1 cellular context compared by ENCODE assay signal in the genomic region with DNA sequence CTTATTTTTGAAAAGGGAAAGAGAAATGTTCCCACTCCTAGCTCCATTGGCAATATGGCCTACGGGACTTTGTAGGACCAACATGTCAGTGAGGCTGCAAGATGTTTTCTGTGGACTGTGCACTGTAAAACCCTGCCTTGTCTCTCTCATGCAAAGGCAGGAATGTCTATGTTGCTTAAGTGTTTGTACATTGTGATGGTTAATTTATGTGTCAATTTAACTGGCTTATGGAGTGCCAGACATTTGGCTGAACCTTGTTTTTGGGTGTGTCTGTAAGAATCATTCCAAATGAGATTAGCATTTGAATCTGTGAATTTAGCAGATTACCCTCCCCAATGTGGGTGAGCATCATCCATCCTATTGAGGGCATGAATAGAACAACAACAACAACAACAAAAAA.
TF ChIP-seq lines count a peak whose summit lies in the region.

No MANE protein-coding gene starts in this region.

TF ChIP-seq in GM23338, 12 proteins besides CTCF, POLR2A, EP300 and RAD21 (continued from another document):
- TF ChIP-seq, protein P1, sequence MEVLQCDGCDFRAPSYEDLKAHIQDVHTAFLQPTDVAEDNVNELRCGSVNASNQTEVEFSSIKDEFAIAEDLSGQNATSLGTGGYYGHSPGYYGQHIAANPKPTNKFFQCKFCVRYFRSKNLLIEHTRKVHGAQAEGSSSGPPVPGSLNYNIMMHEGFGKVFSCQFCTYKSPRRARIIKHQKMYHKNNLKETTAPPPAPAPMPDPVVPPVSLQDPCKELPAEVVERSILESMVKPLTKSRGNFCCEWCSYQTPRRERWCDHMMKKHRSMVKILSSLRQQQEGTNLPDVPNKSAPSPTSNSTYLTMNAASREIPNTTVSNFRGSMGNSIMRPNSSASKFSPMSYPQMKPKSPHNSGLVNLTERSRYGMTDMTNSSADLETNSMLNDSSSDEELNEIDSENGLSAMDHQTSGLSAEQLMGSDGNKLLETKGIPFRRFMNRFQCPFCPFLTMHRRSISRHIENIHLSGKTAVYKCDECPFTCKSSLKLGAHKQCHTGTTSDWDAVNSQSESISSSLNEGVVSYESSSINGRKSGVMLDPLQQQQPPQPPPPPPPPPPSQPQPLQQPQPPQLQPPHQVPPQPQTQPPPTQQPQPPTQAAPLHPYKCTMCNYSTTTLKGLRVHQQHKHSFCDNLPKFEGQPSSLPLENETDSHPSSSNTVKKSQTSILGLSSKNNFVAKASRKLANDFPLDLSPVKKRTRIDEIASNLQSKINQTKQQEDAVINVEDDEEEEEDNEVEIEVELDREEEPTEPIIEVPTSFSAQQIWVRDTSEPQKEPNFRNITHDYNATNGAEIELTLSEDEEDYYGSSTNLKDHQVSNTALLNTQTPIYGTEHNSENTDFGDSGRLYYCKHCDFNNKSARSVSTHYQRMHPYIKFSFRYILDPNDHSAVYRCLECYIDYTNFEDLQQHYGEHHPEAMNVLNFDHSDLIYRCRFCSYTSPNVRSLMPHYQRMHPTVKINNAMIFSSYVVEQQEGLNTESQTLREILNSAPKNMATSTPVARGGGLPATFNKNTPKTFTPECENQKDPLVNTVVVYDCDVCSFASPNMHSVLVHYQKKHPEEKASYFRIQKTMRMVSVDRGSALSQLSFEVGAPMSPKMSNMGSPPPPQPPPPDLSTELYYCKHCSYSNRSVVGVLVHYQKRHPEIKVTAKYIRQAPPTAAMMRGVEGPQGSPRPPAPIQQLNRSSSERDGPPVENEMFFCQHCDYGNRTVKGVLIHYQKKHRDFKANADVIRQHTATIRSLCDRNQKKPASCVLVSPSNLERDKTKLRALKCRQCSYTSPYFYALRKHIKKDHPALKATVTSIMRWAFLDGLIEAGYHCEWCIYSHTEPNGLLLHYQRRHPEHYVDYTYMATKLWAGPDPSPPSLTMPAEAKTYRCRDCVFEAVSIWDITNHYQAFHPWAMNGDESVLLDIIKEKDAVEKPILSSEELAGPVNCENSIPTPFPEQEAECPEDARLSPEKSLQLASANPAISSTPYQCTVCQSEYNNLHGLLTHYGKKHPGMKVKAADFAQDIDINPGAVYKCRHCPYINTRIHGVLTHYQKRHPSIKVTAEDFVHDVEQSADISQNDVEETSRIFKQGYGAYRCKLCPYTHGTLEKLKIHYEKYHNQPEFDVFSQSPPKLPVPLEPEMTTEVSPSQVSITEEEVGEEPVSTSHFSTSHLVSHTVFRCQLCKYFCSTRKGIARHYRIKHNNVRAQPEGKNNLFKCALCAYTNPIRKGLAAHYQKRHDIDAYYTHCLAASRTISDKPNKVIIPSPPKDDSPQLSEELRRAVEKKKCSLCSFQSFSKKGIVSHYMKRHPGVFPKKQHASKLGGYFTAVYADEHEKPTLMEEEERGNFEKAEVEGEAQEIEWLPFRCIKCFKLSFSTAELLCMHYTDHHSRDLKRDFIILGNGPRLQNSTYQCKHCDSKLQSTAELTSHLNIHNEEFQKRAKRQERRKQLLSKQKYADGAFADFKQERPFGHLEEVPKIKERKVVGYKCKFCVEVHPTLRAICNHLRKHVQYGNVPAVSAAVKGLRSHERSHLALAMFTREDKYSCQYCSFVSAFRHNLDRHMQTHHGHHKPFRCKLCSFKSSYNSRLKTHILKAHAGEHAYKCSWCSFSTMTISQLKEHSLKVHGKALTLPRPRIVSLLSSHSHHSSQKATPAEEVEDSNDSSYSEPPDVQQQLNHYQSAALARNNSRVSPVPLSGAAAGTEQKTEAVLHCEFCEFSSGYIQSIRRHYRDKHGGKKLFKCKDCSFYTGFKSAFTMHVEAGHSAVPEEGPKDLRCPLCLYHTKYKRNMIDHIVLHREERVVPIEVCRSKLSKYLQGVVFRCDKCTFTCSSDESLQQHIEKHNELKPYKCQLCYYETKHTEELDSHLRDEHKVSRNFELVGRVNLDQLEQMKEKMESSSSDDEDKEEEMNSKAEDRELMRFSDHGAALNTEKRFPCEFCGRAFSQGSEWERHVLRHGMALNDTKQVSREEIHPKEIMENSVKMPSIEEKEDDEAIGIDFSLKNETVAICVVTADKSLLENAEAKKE (CRISPR knock-in tag; IDR thresholded peaks at IDR 0.05): no peak
- TF ChIP-seq NANOG (IDR thresholded peaks at IDR 0.05; ENCODE audit: borderline replicate concordance) (no peak), EZH2 (IDR thresholded peaks at IDR 0.05; ENCODE audit: low read depth, unreplicated experiment) (no peak), CREB1 (CRISPR knock-in tag; IDR thresholded peaks at IDR 0.05; ENCODE audit: low read depth) (no peak), ZNF114 (CRISPR knock-in tag; IDR thresholded peaks at IDR 0.05) (no peak)
- TF ChIP-seq, protein P2, sequence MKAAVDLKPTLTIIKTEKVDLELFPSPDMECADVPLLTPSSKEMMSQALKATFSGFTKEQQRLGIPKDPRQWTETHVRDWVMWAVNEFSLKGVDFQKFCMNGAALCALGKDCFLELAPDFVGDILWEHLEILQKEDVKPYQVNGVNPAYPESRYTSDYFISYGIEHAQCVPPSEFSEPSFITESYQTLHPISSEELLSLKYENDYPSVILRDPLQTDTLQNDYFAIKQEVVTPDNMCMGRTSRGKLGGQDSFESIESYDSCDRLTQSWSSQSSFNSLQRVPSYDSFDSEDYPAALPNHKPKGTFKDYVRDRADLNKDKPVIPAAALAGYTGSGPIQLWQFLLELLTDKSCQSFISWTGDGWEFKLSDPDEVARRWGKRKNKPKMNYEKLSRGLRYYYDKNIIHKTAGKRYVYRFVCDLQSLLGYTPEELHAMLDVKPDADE (IDR thresholded peaks at IDR 0.05): no peak
